In the genomic region with DNA sequence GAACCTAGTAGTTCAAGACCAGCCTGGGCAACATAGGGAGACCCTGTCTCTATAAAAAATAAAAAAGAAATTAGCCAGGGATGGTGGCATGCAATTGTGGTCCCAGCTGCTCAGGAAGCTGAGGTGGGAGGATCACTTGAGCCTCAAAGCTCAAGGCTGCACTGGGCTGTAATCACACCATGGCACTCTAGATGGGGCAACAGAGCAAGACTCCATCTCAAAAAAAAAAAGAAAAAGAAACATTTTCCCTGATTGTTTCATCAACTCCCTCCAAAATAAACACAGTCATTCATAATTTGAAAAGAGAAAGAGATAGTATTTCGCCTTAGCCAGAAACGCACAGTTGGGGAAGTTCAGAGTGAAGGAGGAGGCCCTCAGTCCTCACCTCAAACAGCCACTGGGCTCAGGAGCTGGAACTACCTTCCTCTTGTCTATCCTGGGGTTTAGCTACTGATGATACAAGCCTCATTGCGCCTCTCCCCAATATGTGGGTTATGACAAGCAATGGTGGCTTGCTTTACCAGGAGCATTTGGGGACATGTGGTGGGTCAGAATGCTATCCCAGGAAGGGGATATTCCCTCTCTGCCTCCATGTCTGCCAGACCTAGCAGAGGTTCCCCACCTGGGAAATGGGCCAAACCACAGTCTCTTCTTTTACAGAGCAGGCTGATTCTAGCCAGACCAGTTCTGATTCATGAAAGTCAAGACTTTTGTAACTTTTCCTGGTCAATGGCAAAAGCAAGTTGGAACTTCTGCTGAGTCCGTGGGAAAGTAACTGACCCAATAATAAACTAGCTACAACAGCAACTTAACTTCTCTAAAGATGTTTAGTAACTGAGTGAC, we compare ENCODE assay signal across 9 cellular contexts. TPM values are rescaled to one million over a fixed set of nuclear protein-coding genes. Genes with fewer than 3 reads are reported as not detected.
DNase-seq lines count a peak whose midpoint lies in the region; ATAC-seq and TF ChIP-seq lines count a peak whose summit lies in the region.
"Had no signal": no experiment of that assay in that cellular context is flagged by ENCODE, and none has a peak within 500 bp of the region (broad histone marks: within the 10 kb centered on the region; RNA-seq: fewer than 3 reads in every experiment).

No MANE protein-coding gene starts in this region.

- H3K27me3 Mint-ChIP-seq in activated CD8-positive, alpha-beta T cell treated with anti-CD3 and anti-CD28 coated beads for 36 hours = peaks cover 6% of the 10 kb centered on the region
- H3K27me3 Mint-ChIP-seq in activated CD8-positive, alpha-beta T cell treated with anti-CD3 and anti-CD28 coated beads, Interleukin-2, amount 10 ng/mL, durations not matched to agents 7 days and 5 days (ENCODE audit: low read depth) = peaks cover 11% of the 10 kb centered on the region

- peak; percentile 34 for ATAC-seq in activated CD8-positive, alpha-beta T cell treated with anti-CD3 and anti-CD28 coated beads for 36 hours
- ATAC-seq in activated CD8-positive, alpha-beta T cell treated with anti-CD3 and anti-CD28 coated beads, Interleukin-2, amount 10 ng/mL, durations not matched to agents 7 days and 5 days = no peak
- peak; percentile 61 for ATAC-seq in lung (ENCODE audit: insufficient read depth, low FRiP score)

- TF ChIP-seq CTCF in activated CD8-positive, alpha-beta T cell treated with anti-CD3 and anti-CD28 coated beads for 36 hours (IDR thresholded peaks at IDR 0.05) = no peak
- TF ChIP-seq CTCF in cardiac fibroblast (IDR thresholded peaks at IDR 0.05; ENCODE audit: low read depth, low read length) (peak; percentile 18), lung (IDR thresholded peaks at IDR 0.05; ENCODE audit: control extremely low read depth, extremely low read depth) (no peak)

- intact Hi-C loops in activated CD8-positive, alpha-beta T cell treated with anti-CD3 and anti-CD28 coated beads for 36 hours (cut with micrococcal nuclease) = no loop called here

- CTCF ChIA-PET in activated CD8-positive, alpha-beta T cell treated with anti-CD3 and anti-CD28 coated beads for 36 hours (lab: Charles Lee) = interaction anchor here (1.0 kb wide), 1 partner anchor 18 kb away, joined by 3 read pairs; no protein-coding TSS in a partner anchor
- CTCF ChIA-PET in activated CD8-positive, alpha-beta T cell treated with anti-CD3 and anti-CD28 coated beads, Interleukin-2, amount 10 ng/mL, durations not matched to agents 7 days and 5 days (lab: Charles Lee) = no interaction called here

- no peaks in the 10 kb centered on the region for H3K9me3 ChIP-seq in lung (ENCODE audit: control insufficient read depth in 2 of 2, insufficient read depth in 1 of 2, low read length in 1 of 2)

- H3K27ac Mint-ChIP-seq in activated CD8-positive, alpha-beta T cell treated with anti-CD3 and anti-CD28 coated beads for 36 hours = no peak overlapping the region
- H3K27ac Mint-ChIP-seq in activated CD8-positive, alpha-beta T cell treated with anti-CD3 and anti-CD28 coated beads, Interleukin-2, amount 10 ng/mL, durations not matched to agents 7 days and 5 days = no peak overlapping the region
- H3K27ac Mint-ChIP-seq: B cell had no signal

- H3K4me1 Mint-ChIP-seq in activated CD8-positive, alpha-beta T cell treated with anti-CD3 and anti-CD28 coated beads for 36 hours (ENCODE audit: low read depth) = peaks cover 3% of the 10 kb centered on the region
- peaks cover 7% of the 10 kb centered on the region for H3K4me1 Mint-ChIP-seq in activated CD8-positive, alpha-beta T cell treated with anti-CD3 and anti-CD28 coated beads, Interleukin-2, amount 10 ng/mL, durations not matched to agents 7 days and 5 days (ENCODE audit: low read depth)
- H3K4me1 Mint-ChIP-seq: B cell had no signal

- POLR2A ChIA-PET in activated CD8-positive, alpha-beta T cell treated with anti-CD3 and anti-CD28 coated beads for 36 hours (lab: Charles Lee) = no interaction called here
- POLR2A ChIA-PET in activated CD8-positive, alpha-beta T cell treated with anti-CD3 and anti-CD28 coated beads, Interleukin-2, amount 10 ng/mL, durations not matched to agents 7 days and 5 days (lab: Charles Lee) = no interaction called here

- peaks cover 8% of the 10 kb centered on the region for H3K9me3 Mint-ChIP-seq in activated CD8-positive, alpha-beta T cell treated with anti-CD3 and anti-CD28 coated beads for 36 hours
- no peaks in the 10 kb centered on the region for H3K9me3 Mint-ChIP-seq in activated CD8-positive, alpha-beta T cell treated with anti-CD3 and anti-CD28 coated beads, Interleukin-2, amount 10 ng/mL, durations not matched to agents 7 days and 5 days (ENCODE audit: insufficient read depth)

- H3K36me3 Mint-ChIP-seq in activated CD8-positive, alpha-beta T cell treated with anti-CD3 and anti-CD28 coated beads for 36 hours (ENCODE audit: low read depth) = no peaks in the 10 kb centered on the region
- H3K36me3 Mint-ChIP-seq in activated CD8-positive, alpha-beta T cell treated with anti-CD3 and anti-CD28 coated beads, Interleukin-2, amount 10 ng/mL, durations not matched to agents 7 days and 5 days (ENCODE audit: low read depth) = no peaks in the 10 kb centered on the region

- no peak overlapping the region for H3K4me3 Mint-ChIP-seq in activated CD8-positive, alpha-beta T cell treated with anti-CD3 and anti-CD28 coated beads for 36 hours
- H3K4me3 Mint-ChIP-seq in activated CD8-positive, alpha-beta T cell treated with anti-CD3 and anti-CD28 coated beads, Interleukin-2, amount 10 ng/mL, durations not matched to agents 7 days and 5 days = no peak overlapping the region
- H3K4me3 Mint-ChIP-seq: B cell had no signal

- H3K27me3 ChIP-seq in lung (ENCODE audit: control insufficient read depth, insufficient read depth) = no peaks in the 10 kb centered on the region

- H3K36me3 ChIP-seq in lung (ENCODE audit: control insufficient read depth in 2 of 2, insufficient read depth in 2 of 2, low read length in 2 of 2) = no peaks in the 10 kb centered on the region

- peaks cover 0 to 4% of the 10 kb centered on the region in 2 donors for H3K4me1 ChIP-seq in lung (ENCODE audit: control insufficient read depth in 2 of 2, insufficient read depth in 2 of 2, low read length in 2 of 2)

- peak overlapping the region in 1 of 2 donors; percentile 89 for H3K27ac ChIP-seq in lung (ENCODE audit: low read depth in 1 of 2, low read length in 1 of 2)

- 45 to 52% methylated on average over 4 of the region's 4 CpGs for WGBS in lung, 2 donors

- H3K4me3 ChIP-seq in cardiac fibroblast (replicated peaks in 1 of 2; ENCODE audit: low read depth in 2 of 2, low read length in 2 of 2) (no peak overlapping the region), lung (no peak overlapping the region)

- no peak for DNase-seq in activated CD8-positive, alpha-beta T cell treated with anti-CD3 and anti-CD28 coated beads for 36 hours
- no peak for DNase-seq in activated CD8-positive, alpha-beta T cell treated with anti-CD3 and anti-CD28 coated beads, Interleukin-2, amount 10 ng/mL, durations not matched to agents 7 days and 5 days
- peak; percentile 78 to 81 for DNase-seq in cardiac fibroblast (ENCODE audit: low read depth in 2 of 2)
- DNase-seq in lung (ENCODE audit: low spot score) = peak; percentile 73
- no peak for DNase-seq in 8988T
- no peak for DNase-seq in SK-N-DZ (ENCODE audit: low spot score)
- DNase-seq in NCI-H2081 (lab: John Stamatoyannopoulos, UW) = no peak
- DNase-seq in activated CD4-positive, alpha-beta T cell treated with anti-CD3 and anti-CD28 coated beads, Interleukin-2, amount 50 U/mL, for 1 hour = no peak

RNA-seq across cellular contexts. Expression of gene TMEM87B, which starts 22.2 kb away (rescaled TPM):
- total RNA-seq in activated CD8-positive, alpha-beta T cell treated with anti-CD3 and anti-CD28 coated beads for 36 hours = 10 to 100 TPM; 11.4 to 12.2 TPM
- total RNA-seq in activated CD8-positive, alpha-beta T cell treated with anti-CD3 and anti-CD28 coated beads, Interleukin-2, amount 10 ng/mL, durations not matched to agents 7 days and 5 days = 10 to 100 TPM; 18.6 to 19.9 TPM
- 10 to 100 TPM; 21.8 to 26.4 TPM for total RNA-seq in lung
- polyA plus RNA-seq in lung = 10 to 100 TPM; 11.2 to 14.4 TPM
- polyA plus RNA-seq in SK-N-DZ (2014; cell fraction: cytosol; rRNA removed) = 4.7 and 5.0 TPM in 2 replicates
- polyA plus RNA-seq in SK-N-DZ (2014; cell fraction: nucleus; rRNA removed) = 6.5 and 16.3 TPM in 2 replicates

Comparison
In these comparisons a context has a peak if more than half of its experiments do, and no peak if none do; other contexts are left out.
1. DNase-seq: peak in cardiac fibroblast (2 of 2) and lung (single experiment); none in activated CD8-positive, alpha-beta T cell treated with anti-CD3 and anti-CD28 coated beads for 36 hours (single experiment), activated CD8-positive, alpha-beta T cell treated with anti-CD3 and anti-CD28 coated beads, Interleukin-2, amount 10 ng/mL, durations not matched to agents 7 days and 5 days (single experiment), 8988T (single experiment), SK-N-DZ (single experiment), NCI-H2081 (0 of 2) and activated CD4-positive, alpha-beta T cell treated with anti-CD3 and anti-CD28 coated beads, Interleukin-2, amount 50 U/mL, for 1 hour (single experiment).